In the genomic region with DNA sequence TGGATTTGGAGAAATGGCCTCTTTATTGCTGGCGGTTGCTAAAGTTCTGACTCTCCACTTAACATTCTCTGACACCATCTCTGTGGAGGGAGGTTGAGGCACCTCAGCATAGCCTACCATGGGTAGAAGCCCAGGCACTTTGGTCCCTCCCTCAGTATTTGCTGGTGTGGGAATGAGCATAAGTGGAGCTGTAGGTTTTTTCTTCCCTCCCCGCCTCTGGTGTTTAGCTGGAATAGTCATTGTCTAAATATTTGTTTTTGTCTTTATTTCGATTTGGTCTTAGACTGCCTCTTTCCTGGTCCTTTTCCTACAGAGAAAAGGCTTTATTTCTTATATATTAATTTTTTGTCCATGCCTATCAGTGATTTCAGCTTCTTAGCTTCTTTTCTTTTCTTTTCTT, we compare ENCODE assay signal across 32 cellular contexts.
"Had no signal": no experiment of that assay in that cellular context is flagged by ENCODE, and none has a peak within 500 bp of the region (broad histone marks: within the 10 kb centered on the region; RNA-seq: fewer than 3 reads in every experiment).

No MANE protein-coding gene starts in this region.

- H3K9me3 Mint-ChIP-seq: activated CD8-positive, alpha-beta T cell treated with anti-CD3 and anti-CD28 coated beads for 36 hours; activated T-cell treated with anti-CD3 and anti-CD28 coated beads, Interleukin-2, amount 50 U/mL, for 24 hours had no signal

- DNase-seq: activated CD4-positive, alpha-beta T cell treated with anti-CD3 and anti-CD28 coated beads for 1 hour; activated CD4-positive, alpha-beta T cell treated with anti-CD3 and anti-CD28 coated beads for 48 hours; activated CD4-positive, alpha-beta T cell treated with anti-CD3 and anti-CD28 coated beads, Interleukin-2, amount 50 U/mL, for 4 hours; activated CD4-positive, CD25-positive, alpha-beta regulatory T cell; activated CD8-positive, alpha-beta T cell treated with anti-CD3 and anti-CD28 coated beads for 36 hours; activated gamma-delta T cell; activated naive CD4-positive, alpha-beta T cell treated with Interleukin-2 at 50 U/mL for 16 hours; activated naive CD8-positive, alpha-beta T cell treated with anti-CD3 and anti-CD28 coated beads, Interleukin-2, amount 10 ng/mL, durations not matched to agents 7 days and 5 days; activated T-cell treated with anti-CD3 and anti-CD28 coated beads, Interleukin-2, amount 50 U/mL, for 24 hours; amygdala; Karpas-422; NCI-H1105; NCI-H1417 treated with DMSO at 0.1 percent for 48 hours; NCI-H187 treated with DMSO at 0.1 percent for 48 hours; NCI-H2081; NCI-H2171 treated with DMSO at 0.1 percent for 48 hours; NCI-H226; NCI-H524 treated with DMSO at 0.1 percent for 48 hours; NCI-H748 treated with DMSO at 0.1 percent for 48 hours; NK-92 treated with Interleukin-12 subunit alpha and Interleukin-12 subunit beta, amount 100 ng/mL, for 24 hours; PC-9; SIG-M5; T-cell; T-helper 17 cell; WERI-Rb-1 had no signal

- ATAC-seq: activated CD8-positive, alpha-beta T cell treated with anti-CD3 and anti-CD28 coated beads for 36 hours; Right ventricle myocardium inferior; SK-N-SH treated with all-trans-retinoic acid at 6 μM for 48 hours; T-cell; T-helper 17 cell had no signal

- H3K36me3 ChIP-seq: ascending aorta, breast epithelium, WERI-Rb-1 had no signal

- H3K9me3 ChIP-seq: ascending aorta, breast epithelium had no signal

- H3K4me3 Mint-ChIP-seq: activated CD8-positive, alpha-beta T cell treated with anti-CD3 and anti-CD28 coated beads for 36 hours; activated naive CD4-positive, alpha-beta T cell treated with anti-CD3 and anti-CD28 coated beads, Interleukin-2, amount 50 U/mL, for 24 hours; activated naive CD8-positive, alpha-beta T cell treated with anti-CD3 and anti-CD28 coated beads, Interleukin-2, amount 10 ng/mL, durations not matched to agents 7 days and 5 days; activated T-cell treated with anti-CD3 and anti-CD28 coated beads, Interleukin-2, amount 50 U/mL, for 24 hours; T-cell; T-helper 17 cell had no signal

- H3K27me3 Mint-ChIP-seq: activated CD8-positive, alpha-beta T cell treated with anti-CD3 and anti-CD28 coated beads for 36 hours; activated naive CD4-positive, alpha-beta T cell treated with anti-CD3 and anti-CD28 coated beads, Interleukin-2, amount 50 U/mL, for 24 hours; T-helper 17 cell had no signal

- H3K4me1 ChIP-seq: ascending aorta, breast epithelium had no signal

- H3K27me3 ChIP-seq: ascending aorta, breast epithelium had no signal

- H3K4me1 Mint-ChIP-seq: activated naive CD4-positive, alpha-beta T cell treated with anti-CD3 and anti-CD28 coated beads, Interleukin-2, amount 50 U/mL, for 24 hours; T-cell; T-helper 17 cell had no signal

- H3K36me3 Mint-ChIP-seq: T-cell had no signal

- H3K4me3 ChIP-seq: ascending aorta, breast epithelium, PC-9 had no signal

- H3K27ac Mint-ChIP-seq: activated CD8-positive, alpha-beta T cell treated with anti-CD3 and anti-CD28 coated beads for 36 hours; activated naive CD4-positive, alpha-beta T cell treated with anti-CD3 and anti-CD28 coated beads, Interleukin-2, amount 50 U/mL, for 24 hours; activated naive CD8-positive, alpha-beta T cell treated with anti-CD3 and anti-CD28 coated beads, Interleukin-2, amount 10 ng/mL, durations not matched to agents 7 days and 5 days; activated T-cell treated with anti-CD3 and anti-CD28 coated beads, Interleukin-2, amount 50 U/mL, for 24 hours; activated T-helper 2 cell treated with anti-CD3 and anti-CD28 coated beads, Interferon-gamma antibody, Interleukin-2, Interleukin-4, amounts not matched to agents 10 μg/mL and 5 μg/mL and 100 μg/mL, durations not matched to agents 14 hours and 24 hours and 36 hours; T-cell; T-helper 17 cell had no signal

- H3K27ac ChIP-seq: ascending aorta, breast epithelium, PC-9, RWPE1, WERI-Rb-1 had no signal
